In the genomic region with DNA sequence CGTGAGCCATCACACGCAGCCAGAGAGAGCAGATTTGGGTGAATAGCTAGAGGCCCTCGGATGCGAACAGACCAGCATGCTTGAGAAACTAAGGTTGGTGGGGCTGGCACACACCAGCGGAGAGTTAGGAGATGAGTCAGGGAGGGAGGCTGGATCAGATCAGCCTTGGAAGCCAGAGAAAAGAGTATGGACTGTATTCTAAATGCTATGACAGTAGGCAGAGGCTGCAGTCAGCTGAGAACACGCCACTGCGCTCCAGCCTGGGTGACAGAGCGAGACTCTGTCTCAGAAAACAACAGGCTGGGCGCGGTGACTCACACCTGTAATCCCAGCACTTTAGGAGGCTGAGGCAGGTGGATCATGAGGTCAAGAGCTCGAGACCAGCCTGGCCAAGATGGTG, we compare ENCODE assay signal across 14 cellular contexts. TPM values are rescaled to one million over a fixed set of nuclear protein-coding genes. Genes with fewer than 3 reads are reported as not detected.
DNase-seq lines count a peak whose midpoint lies in the region; ATAC-seq, FAIRE-seq and TF ChIP-seq lines count a peak whose summit lies in the region.
"Had no signal": no experiment of that assay in that cellular context is flagged by ENCODE, and none has a peak within 500 bp of the region (broad histone marks: within the 10 kb centered on the region; RNA-seq: fewer than 3 reads in every experiment).

No MANE protein-coding gene starts in this region.

- DNase-seq in A172 (ENCODE audit: low spot score) (peak; percentile 52), HFFc6 (peak; percentile 87), breast epithelium (ENCODE audit: low spot score in 2 of 2) (no peak), left lung (no peak), small intestine (no peak)
- no peak for DNase-seq in activated effector memory CD4-positive, alpha-beta T cell treated with anti-CD3 and anti-CD28 coated beads, Interleukin-2, amount 50 U/mL, for 16 hours
- DNase-seq: activated CD8-positive, alpha-beta memory T cell treated with anti-CD3 and anti-CD28 coated beads for 24 hours; NCI-H2081; SIG-M5 had no signal

- H3K4me1 ChIP-seq in breast epithelium (peaks cover 0 to 3% of the 10 kb centered on the region in 2 donors), left lung (peaks cover 0 to 38% of the 10 kb centered on the region in 2 donors), small intestine (ENCODE audit: control insufficient read depth in 2 of 2, insufficient read depth in 1 of 2, low read depth in 1 of 2, low read length in 1 of 2) (peaks cover 3 to 5% of the 10 kb centered on the region in 2 donors)

- no peak for TF ChIP-seq POLR2A in breast epithelium (IDR thresholded peaks at IDR 0.05)

- H3K4me3 Mint-ChIP-seq in HFFc6: peak overlapping the region; percentile 77
- H3K4me3 Mint-ChIP-seq: central memory CD8-positive, alpha-beta T cell had no signal

- 0 out of 2 replicates have a peak, but pooled peaks cover 4% of the 10 kb centered on the region for H3K9me3 Mint-ChIP-seq in HFFc6
- H3K9me3 Mint-ChIP-seq: central memory CD8-positive, alpha-beta T cell had no signal

- no peaks in the 10 kb centered on the region for H3K27me3 ChIP-seq in breast epithelium
- no peaks in the 10 kb centered on the region for H3K27me3 ChIP-seq in left lung
- H3K27me3 ChIP-seq in small intestine (ENCODE audit: control insufficient read depth in 2 of 2, insufficient read depth in 2 of 2, low read length in 2 of 2): no peaks in the 10 kb centered on the region
- H3K27me3 ChIP-seq: neutrophil had no signal

- H3K27me3 Mint-ChIP-seq in HFFc6 (ENCODE audit: insufficient read depth): peaks cover 6% of the 10 kb centered on the region
- H3K27me3 Mint-ChIP-seq: central memory CD8-positive, alpha-beta T cell had no signal

- peaks cover 44% of the 10 kb centered on the region for H3K4me1 Mint-ChIP-seq in HFFc6 (ENCODE audit: low read depth)

- H3K27ac ChIP-seq in breast epithelium: peak overlapping the region; percentile 79 to 86
- peak overlapping the region; percentile 41 to 72 for H3K27ac ChIP-seq in left lung
- no peak overlapping the region for H3K27ac ChIP-seq in small intestine (ENCODE audit: low read depth in 1 of 2, low read length in 1 of 2)
- H3K27ac ChIP-seq: neutrophil had no signal

- peaks cover 4% of the 10 kb centered on the region; the same call in 1 of the 2 replicates for H3K36me3 Mint-ChIP-seq in HFFc6 (ENCODE audit: low read depth)

- WGBS in small intestine, 3 donors: 90 to 93% (median 91%) methylated on average over 11 of the region's 11 CpGs

- H3K27ac Mint-ChIP-seq in HFFc6: peak overlapping the region; percentile 95

- no peak for TF ChIP-seq CTCF in HFFc6 (IDR thresholded peaks at IDR 0.05)
- TF ChIP-seq CTCF in breast epithelium (IDR thresholded peaks at IDR 0.05): no peak
- TF ChIP-seq CTCF in left lung (IDR thresholded peaks at IDR 0.05): no peak

- H3K4me3 ChIP-seq in breast epithelium (no peak overlapping the region), left lung (no peak overlapping the region), small intestine (ENCODE audit: low read depth in 1 of 2, low read length in 2 of 2) (no peak overlapping the region)

- H3K9me3 ChIP-seq in breast epithelium: no peaks in the 10 kb centered on the region
- H3K9me3 ChIP-seq in left lung: no peaks in the 10 kb centered on the region
- no peaks in the 10 kb centered on the region for H3K9me3 ChIP-seq in small intestine (ENCODE audit: control insufficient read depth, low read depth)
- H3K9me3 ChIP-seq: neutrophil had no signal

- intact Hi-C loops in breast epithelium (cut with DNase I; ENCODE audit: low total_unique reads) (no loop called here), left lung (cut with DNase I) (no loop called here)

- no peak for FAIRE-seq in small intestine (lab: Jason Lieb, UNC)

- ATAC-seq in left lung (no peak), GM21526 (IDR thresholded peaks at IDR 0.05; ENCODE audit: low FRiP score, unreplicated experiment) (no peak), HG03520 (IDR thresholded peaks at IDR 0.05; ENCODE audit: unreplicated experiment) (no peak)
- ATAC-seq: HCT116 had no signal

- H3K36me3 ChIP-seq in breast epithelium: no peaks in the 10 kb centered on the region
- H3K36me3 ChIP-seq in left lung: no peaks in the 10 kb centered on the region
- H3K36me3 ChIP-seq in small intestine (ENCODE audit: control insufficient read depth in 2 of 2, insufficient read depth in 2 of 2, low read length in 2 of 2): no peaks in the 10 kb centered on the region
- H3K36me3 ChIP-seq: neutrophil had no signal

RNA-seq across cellular contexts. Expression of a gene that starts 4.0 kb away (rescaled TPM):
- 18.4 and 22.2 TPM in 2 replicates for total RNA-seq in A172 (2014; rRNA removed; shearing (Covaris generic))
- 10 to 100 TPM; 61.5 to 70.5 (median 66.0) TPM for total RNA-seq in HFFc6 (2021; fragmentation: NEBNext Ultra II Directional; extraction: Animal tissue kit (Norgen Biotek cat#: 25700))
- 10 to 100 TPM; 29.7 to 56.5 (median 41.6) TPM for total RNA-seq in breast epithelium
- total RNA-seq in left lung: 10 to 100 TPM; 72.9 to 86.8 TPM
- 10 to 100 TPM; 18.6 to 29.0 (median 23.2) TPM for polyA plus RNA-seq in small intestine

RNA-seq across cellular contexts. Expression of a gene that starts 55.9 kb away (rescaled TPM):
- total RNA-seq in A172 (2014; rRNA removed; shearing (Covaris generic)): 1.1 TPM in 1 of 2 replicates, not detected in the other
- under 1 TPM; 0.26 to 0.68 (median 0.43) TPM for total RNA-seq in HFFc6 (2021; fragmentation: NEBNext Ultra II Directional; extraction: Animal tissue kit (Norgen Biotek cat#: 25700))
- total RNA-seq in breast epithelium (1 to 10 TPM; 1.0 to 1.8 (median 1.3) TPM), left lung (1 to 10 TPM; 1.4 to 2.6 TPM)
- polyA plus RNA-seq in small intestine: 10 to 100 TPM; 10.4 to 51.2 (median 39.2) TPM

Comparison
In these comparisons a context has a peak if more than half of its experiments do, and no peak if none do; other contexts are left out.
1. DNase-seq: peak in A172 (single experiment) and HFFc6 (single experiment); none in breast epithelium (0 of 2), left lung (0 of 2), activated effector memory CD4-positive, alpha-beta T cell treated with anti-CD3 and anti-CD28 coated beads, Interleukin-2, amount 50 U/mL, for 16 hours (single experiment) and small intestine (single experiment).
2. H3K27ac ChIP-seq: peak in breast epithelium (2 of 2) and left lung (2 of 2); none in small intestine (0 of 2).